In genomic region chr13:40190656-40191100, GRCh38 we compare ENCODE assay signal across 9 cellular contexts.
DNase-seq lines count a peak whose midpoint lies in the region; ATAC-seq, FAIRE-seq and TF ChIP-seq lines count a peak whose summit lies in the region.
"Had no signal": no experiment of that assay in that cellular context is flagged by ENCODE, and none has a peak within 500 bp of the region (broad histone marks: within the 10 kb centered on the region; RNA-seq: fewer than 3 reads in every experiment).

No MANE protein-coding gene starts in this region.

- TF ChIP-seq CTCF in AG04449 (IDR thresholded peaks at IDR 0.05; ENCODE audit: insufficient read depth, low read length, missing control alignments) (no peak), astrocyte of the cerebellum (IDR thresholded peaks at IDR 0.05; ENCODE audit: low read depth, low read length, missing control alignments) (no peak)

- H3K36me3 ChIP-seq in HAP-1 (replicated peaks) (no peaks in the 10 kb centered on the region), small intestine (ENCODE audit: control insufficient read depth in 2 of 2, insufficient read depth in 2 of 2, low read length in 2 of 2) (no peaks in the 10 kb centered on the region)

- H3K4me1 Mint-ChIP-seq in immature natural killer cell: peaks cover 41 to 49% of the 10 kb centered on the region in 2 donors

- H3K9me3 ChIP-seq in HAP-1 (no peaks in the 10 kb centered on the region), small intestine (ENCODE audit: control insufficient read depth, low read depth) (no peaks in the 10 kb centered on the region)

- CTCF ChIA-PET in AG04449 (lab: Yijun Ruan, JAX): no interaction called here

- in situ Hi-C loops in HAP-1 (cut with MboI; ENCODE audit: low sequenced_read_pairs) (no loop called here), astrocyte of the cerebellum (cut with HindIII; ENCODE audit: low sequenced_read_pairs) (no loop called here)

- no peak for ATAC-seq in HG02970 (IDR thresholded peaks at IDR 0.05; ENCODE audit: low FRiP score, unreplicated experiment)

- peaks cover 0 to 5% (median 4%) of the 10 kb centered on the region in 3 donors for H3K27me3 Mint-ChIP-seq in immature natural killer cell (ENCODE audit: low read depth in 3 of 3)

- POLR2A ChIA-PET in AG04449 (lab: Yijun Ruan, JAX): no interaction called here

- peak overlapping the region; percentile 38 to 84 for H3K27ac ChIP-seq in small intestine (ENCODE audit: low read depth in 1 of 2, low read length in 1 of 2)

- H3K4me3 Mint-ChIP-seq in immature natural killer cell: peak overlapping the region in 1 of 5 donors; percentile 1

- H3K4me1 ChIP-seq in HAP-1 (peaks cover 28% of the 10 kb centered on the region), small intestine (ENCODE audit: control insufficient read depth in 2 of 2, insufficient read depth in 1 of 2, low read depth in 1 of 2, low read length in 1 of 2) (no peaks in the 10 kb centered on the region)

- no peaks in the 10 kb centered on the region for H3K36me3 Mint-ChIP-seq in immature natural killer cell

- 3 to 14% (median 4%) methylated on average over 5 of the region's 5 CpGs for WGBS in small intestine, 3 donors

- TF ChIP-seq POLR2A in erythroblast (IDR thresholded peaks at IDR 0.05; ENCODE audit: low read length): no peak

- H3K27ac Mint-ChIP-seq in immature natural killer cell: peak overlapping the region in 4 of 6 donors; percentile 6 to 80 (median 41)

- DNase-seq in AG04449 (ENCODE audit: low read depth, low spot score) (peak; percentile 1), HAP-1 (ENCODE audit: low spot score in 2 of 2) (peak; percentile 30 to 55), SW480 (ENCODE audit: low spot score) (peak; percentile 54), astrocyte of the cerebellum (ENCODE audit: low read depth) (peak; percentile 41), immature natural killer cell (peak; percentile 33 to 40 (median 39)), small intestine (peak; percentile 78), erythroblast (lab: John Stamatoyannopoulos, UW) (no peak)

- no peaks in the 10 kb centered on the region for H3K27me3 ChIP-seq in HAP-1 (ENCODE audit: low read depth)
- H3K27me3 ChIP-seq in small intestine (ENCODE audit: control insufficient read depth in 2 of 2, insufficient read depth in 2 of 2, low read length in 2 of 2): no peaks in the 10 kb centered on the region

- FAIRE-seq in small intestine (lab: Jason Lieb, UNC): peak; percentile 68
- FAIRE-seq: endometrium had no signal

- H3K4me3 ChIP-seq in AG04449 (ENCODE audit: low read depth, low read length) (no peak overlapping the region), HAP-1 (no peak overlapping the region), astrocyte of the cerebellum (ENCODE audit: low read depth, low read length) (no peak overlapping the region), small intestine (ENCODE audit: low read depth in 1 of 2, low read length in 2 of 2) (no peak overlapping the region)

- no peaks in the 10 kb centered on the region for H3K9me3 Mint-ChIP-seq in immature natural killer cell

Comparison
In these comparisons a context has a peak if more than half of its experiments do, and no peak if none do; other contexts are left out.
1. DNase-seq: peak in AG04449 (single experiment), HAP-1 (2 of 2), SW480 (single experiment), astrocyte of the cerebellum (single experiment), immature natural killer cell (3 of 3) and small intestine (single experiment); none in erythroblast (0 of 2).